In the genomic region with DNA sequence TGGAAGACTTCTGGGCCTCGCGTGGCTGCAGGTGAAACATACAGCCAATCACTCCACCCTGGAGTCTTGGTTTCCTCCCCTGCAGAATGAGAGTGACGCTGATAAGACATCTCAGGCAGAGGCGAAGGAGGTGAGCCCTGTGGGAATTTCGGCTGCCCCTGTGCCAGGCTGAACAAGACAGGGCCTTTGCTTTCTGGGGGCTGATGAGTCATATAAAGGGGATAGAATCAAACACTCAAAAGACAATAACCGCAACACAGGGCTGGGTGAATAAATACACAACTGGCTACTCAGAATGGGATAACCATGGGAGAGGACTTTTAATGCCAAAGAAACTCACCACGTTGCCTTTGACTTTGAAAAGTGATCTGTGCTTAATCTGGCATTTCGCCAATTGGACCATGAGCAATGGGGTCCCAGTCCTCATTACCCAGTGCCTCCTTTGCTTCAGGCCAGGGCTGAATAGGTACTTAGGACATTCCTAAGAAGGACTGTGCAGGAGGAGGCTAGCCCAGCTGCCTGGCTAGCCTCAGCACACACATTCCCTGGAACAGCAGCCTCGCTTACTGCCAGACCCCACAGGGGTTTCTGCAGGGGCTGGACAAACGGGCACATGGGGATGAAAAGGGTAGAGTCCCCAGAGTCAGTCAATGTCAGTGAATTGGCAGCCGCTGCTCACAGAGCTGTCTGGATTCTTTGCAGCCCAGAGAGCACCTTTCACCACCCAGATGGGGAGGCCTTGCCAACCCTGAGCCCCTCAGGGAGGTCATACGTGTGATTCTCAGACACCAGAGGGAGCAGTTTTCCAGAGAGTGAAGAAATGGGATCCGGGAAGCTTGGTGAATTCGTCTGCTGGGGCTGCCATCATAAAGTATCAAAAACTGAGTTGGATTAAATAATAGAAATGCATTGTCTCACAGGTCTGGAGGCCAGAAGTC, we compare ENCODE assay signal across 8 cellular contexts.
DNase-seq lines count a peak whose midpoint lies in the region; ATAC-seq and TF ChIP-seq lines count a peak whose summit lies in the region.
"Had no signal": no experiment of that assay in that cellular context is flagged by ENCODE, and none has a peak within 500 bp of the region (broad histone marks: within the 10 kb centered on the region; RNA-seq: fewer than 3 reads in every experiment).

No MANE protein-coding gene starts in this region.

- H3K9me3 ChIP-seq in endodermal cell (ENCODE audit: control insufficient read depth, low read length) (no peaks in the 10 kb centered on the region), psoas muscle (no peaks in the 10 kb centered on the region)
- no peaks in the 10 kb centered on the region for H3K9me3 ChIP-seq in CD8-positive, alpha-beta memory T cell (ENCODE audit: low read length)
- H3K9me3 ChIP-seq: colonic mucosa had no signal

- H3K36me3 Mint-ChIP-seq in endodermal cell (ENCODE audit: low read depth) = no peaks in the 10 kb centered on the region
- no peaks in the 10 kb centered on the region for H3K36me3 Mint-ChIP-seq in CD8-positive, alpha-beta memory T cell

- no peak overlapping the region for H3K4me3 ChIP-seq in LNCaP clone FGC (ENCODE audit: low read depth, low read length)
- H3K4me3 ChIP-seq in endodermal cell (ENCODE audit: low read length) = no peak overlapping the region
- no peak overlapping the region for H3K4me3 ChIP-seq in psoas muscle
- H3K4me3 ChIP-seq in CD8-positive, alpha-beta memory T cell (ENCODE audit: low read length) = no peak overlapping the region
- H3K4me3 ChIP-seq: colonic mucosa had no signal

- intact Hi-C loops in psoas muscle (cut with DNase I) = loop anchor here (2.0 to 10.0 kb wide), 5 partner anchors 93 to 319 kb away; no protein-coding TSS in a partner anchor

- no peaks in the 10 kb centered on the region for H3K36me3 ChIP-seq in endodermal cell (ENCODE audit: control insufficient read depth, insufficient read depth, low read length)
- H3K36me3 ChIP-seq in psoas muscle (ENCODE audit: insufficient read depth in 1 of 2, low read depth in 1 of 2) = no peaks in the 10 kb centered on the region
- H3K36me3 ChIP-seq in CD8-positive, alpha-beta memory T cell (ENCODE audit: insufficient read depth, low read length) = no peaks in the 10 kb centered on the region
- H3K36me3 ChIP-seq: colonic mucosa had no signal

- no peaks in the 10 kb centered on the region for H3K27me3 ChIP-seq in endodermal cell (ENCODE audit: control insufficient read depth, insufficient read depth, low read length, poor library complexity, severe bottlenecking)
- no peaks in the 10 kb centered on the region for H3K27me3 ChIP-seq in psoas muscle (ENCODE audit: insufficient read depth in 3 of 3, low read length in 2 of 3)
- no peaks in the 10 kb centered on the region for H3K27me3 ChIP-seq in CD8-positive, alpha-beta memory T cell (ENCODE audit: insufficient read depth, low read length, poor library complexity, severe bottlenecking)
- H3K27me3 ChIP-seq: colonic mucosa had no signal

- TF ChIP-seq CTCF in LNCaP clone FGC (IDR thresholded peaks at IDR 0.05; ENCODE audit: control insufficient read depth, extremely low read depth, insufficient read depth) (peak; percentile 48), endodermal cell (conservative IDR thresholded peaks at IDR 0.05) (peak; percentile 79), psoas muscle (IDR thresholded peaks at IDR 0.05) (peak; percentile 31)

- CTCF ChIA-PET in CD8-positive, alpha-beta memory T cell (lab: Charles Lee) = no interaction called here

- H3K4me1 ChIP-seq in endodermal cell (ENCODE audit: control insufficient read depth, insufficient read depth, low read length) (no peaks in the 10 kb centered on the region), psoas muscle (peaks cover 66% of the 10 kb centered on the region)
- no peaks in the 10 kb centered on the region for H3K4me1 ChIP-seq in CD8-positive, alpha-beta memory T cell (ENCODE audit: insufficient read depth, low read length)
- H3K4me1 ChIP-seq: colonic mucosa had no signal

- POLR2A ChIA-PET in CD8-positive, alpha-beta memory T cell (lab: Charles Lee) = no interaction called here

- ATAC-seq in GM18502 (IDR thresholded peaks at IDR 0.05; ENCODE audit: poor library complexity, unreplicated experiment) (peak; percentile 44), psoas muscle (no peak)

- no peak overlapping the region for H3K9ac ChIP-seq in endodermal cell (ENCODE audit: extremely low read depth, low read length, poor library complexity, severe bottlenecking)

- H3K27ac Mint-ChIP-seq in endodermal cell = no peak overlapping the region
- no peak overlapping the region for H3K27ac Mint-ChIP-seq in CD8-positive, alpha-beta memory T cell

- H3K4me1 Mint-ChIP-seq in endodermal cell = peaks cover 3% of the 10 kb centered on the region
- no peaks in the 10 kb centered on the region for H3K4me1 Mint-ChIP-seq in CD8-positive, alpha-beta memory T cell

- WGBS in endodermal cell (ENCODE audit: insufficient coverage in 1 of 2, insufficient read length in 1 of 2), 2 experiments = 83 to 92% methylated on average over 9 to 14 of the region's 14 CpGs
- WGBS in psoas muscle, 3 donors = 58 to 72% (median 64%) methylated on average over 14 of the region's 14 CpGs

- DNase-seq in LNCaP clone FGC (ENCODE audit: low read depth) (no peak), endodermal cell (peak; percentile 79), psoas muscle (no peak), DMS153 (lab: John Stamatoyannopoulos, UW) (no peak), NCI-H128 (lab: John Stamatoyannopoulos, UW; ENCODE audit: unreplicated experiment) (no peak)
- DNase-seq in CD8-positive, alpha-beta memory T cell = no peak
- DNase-seq: colonic mucosa had no signal

- no peaks in the 10 kb centered on the region for H3K9me3 Mint-ChIP-seq in endodermal cell
- H3K9me3 Mint-ChIP-seq in CD8-positive, alpha-beta memory T cell = peaks cover 0 to 4% (median 0%) of the 10 kb centered on the region in 5 donors

- H3K27ac ChIP-seq in endodermal cell (ENCODE audit: low read depth, low read length) = no peak overlapping the region
- no peak overlapping the region for H3K27ac ChIP-seq in psoas muscle
- H3K27ac ChIP-seq in CD8-positive, alpha-beta memory T cell (ENCODE audit: low read depth, low read length) = no peak overlapping the region
- H3K27ac ChIP-seq: colonic mucosa had no signal

- H3K4me3 Mint-ChIP-seq in endodermal cell = no peak overlapping the region
- no peak overlapping the region for H3K4me3 Mint-ChIP-seq in CD8-positive, alpha-beta memory T cell

- peaks cover 5% of the 10 kb centered on the region for H3K27me3 Mint-ChIP-seq in endodermal cell (ENCODE audit: insufficient read depth)
- peaks cover 0 to 2% of the 10 kb centered on the region in 2 donors for H3K27me3 Mint-ChIP-seq in CD8-positive, alpha-beta memory T cell
